Comparison of ENCODE assay signal across 9 cellular contexts in the genomic region with DNA sequence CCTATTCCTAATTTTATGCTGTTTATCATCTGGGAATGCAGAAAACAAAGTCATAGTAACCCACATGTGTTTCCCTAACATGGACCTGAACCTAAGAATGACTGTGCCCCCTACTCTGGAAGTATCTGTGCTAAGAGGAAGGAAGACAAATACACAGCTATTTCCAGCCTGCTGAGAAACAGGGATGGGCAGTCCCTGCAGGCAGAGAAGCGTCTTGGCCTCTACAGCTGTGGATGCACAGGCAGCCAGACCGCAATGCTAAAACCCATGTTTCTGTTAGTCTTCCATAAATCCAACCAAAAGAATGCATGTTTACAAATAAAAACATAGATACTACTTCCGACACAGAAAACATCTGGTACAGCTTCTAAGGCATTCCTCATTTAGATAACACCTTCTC. TPM values are rescaled to one million over a fixed set of nuclear protein-coding genes. Genes with fewer than 3 reads are reported as not detected.
A peak's percentile ranks its signal among the peaks of the same experiment; 100 is the strongest.
DNase-seq lines count a peak whose midpoint lies in the region; ATAC-seq lines count a peak whose summit lies in the region.
"Had no signal": no experiment of that assay in that cellular context is flagged by ENCODE, and none has a peak within 500 bp of the region (broad histone marks: within the 10 kb centered on the region; RNA-seq: fewer than 3 reads in every experiment).

No MANE protein-coding gene starts in this region.

- H3K27me3 Mint-ChIP-seq in CD4-positive, CD25-positive, alpha-beta regulatory T cell = no peaks in the 10 kb centered on the region

- H3K27ac Mint-ChIP-seq in CD4-positive, CD25-positive, alpha-beta regulatory T cell = peak overlapping the region; percentile 75 to 94 (median 92)

- peaks cover 16% of the 10 kb centered on the region for H3K36me3 Mint-ChIP-seq in CD4-positive, CD25-positive, alpha-beta regulatory T cell

- H3K9me3 ChIP-seq in CD4-positive, CD25-positive, alpha-beta regulatory T cell (ENCODE audit: control insufficient read depth in 2 of 2, low read length in 2 of 2) = no peaks in the 10 kb centered on the region
- no peaks in the 10 kb centered on the region for H3K9me3 ChIP-seq in SJCRH30 (replicated peaks)

- H3K27me3 ChIP-seq in CD4-positive, CD25-positive, alpha-beta regulatory T cell (ENCODE audit: control insufficient read depth, insufficient read depth, low read length) = no peaks in the 10 kb centered on the region
- H3K27me3 ChIP-seq in SJCRH30 = no peaks in the 10 kb centered on the region

- no peak for DNase-seq in CD4-positive, CD25-positive, alpha-beta regulatory T cell
- DNase-seq in SK-MEL-5 (ENCODE audit: low read depth, low spot score) (peak; percentile 24), fibroblast of peridontal ligament (ENCODE audit: extremely low read depth) (peak; percentile 73), pons (ENCODE audit: low spot score) (peak; percentile 52), SJCRH30 (no peak), NCI-H2029 (lab: John Stamatoyannopoulos, UW) (no peak)
- DNase-seq: RPMI8226 had no signal

- peaks cover 2% of the 10 kb centered on the region for H3K36me3 ChIP-seq in CD4-positive, CD25-positive, alpha-beta regulatory T cell (ENCODE audit: control insufficient read depth, insufficient read depth, low read length)
- no peaks in the 10 kb centered on the region for H3K36me3 ChIP-seq in SJCRH30

- peak overlapping the region; percentile 85 for H3K4me3 ChIP-seq in CD4-positive, CD25-positive, alpha-beta regulatory T cell (ENCODE audit: low read depth, low read length)
- no peak overlapping the region for H3K4me3 ChIP-seq in SJCRH30

- peak overlapping the region; percentile 82 for H3K27ac ChIP-seq in CD4-positive, CD25-positive, alpha-beta regulatory T cell (ENCODE audit: insufficient read depth, low read length, poor library complexity, severe bottlenecking)
- H3K27ac ChIP-seq in SJCRH30 = no peak overlapping the region

- peak overlapping the region; percentile 40 to 80 (median 72) for H3K4me3 Mint-ChIP-seq in CD4-positive, CD25-positive, alpha-beta regulatory T cell

- H3K4me1 Mint-ChIP-seq in CD4-positive, CD25-positive, alpha-beta regulatory T cell = peaks cover 35 to 62% (median 49%) of the 10 kb centered on the region in 4 donors

- no peak for ATAC-seq in CD4-positive, CD25-positive, alpha-beta regulatory T cell (ENCODE audit: low read depth in 2 of 2)
- ATAC-seq in HG02885 (IDR thresholded peaks at IDR 0.05; ENCODE audit: poor library complexity, unreplicated experiment) (no peak), HG03460 (IDR thresholded peaks at IDR 0.05; ENCODE audit: unreplicated experiment) (no peak)

- H3K9me3 Mint-ChIP-seq in CD4-positive, CD25-positive, alpha-beta regulatory T cell = no peaks in the 10 kb centered on the region

- in situ Hi-C loops in SK-MEL-5 (cut with HindIII; ENCODE audit: low pct_unique_long_range_greater_than_20kb, low sequenced_read_pairs) = no loop called here

- peaks cover 69% of the 10 kb centered on the region for H3K4me1 ChIP-seq in CD4-positive, CD25-positive, alpha-beta regulatory T cell (ENCODE audit: control insufficient read depth, insufficient read depth, low read length, poor library complexity, severe bottlenecking)
- no peaks in the 10 kb centered on the region for H3K4me1 ChIP-seq in SJCRH30

RNA-seq across cellular contexts. Expression of gene DUSP16, which starts 56.1 kb away (rescaled TPM):
- 108 TPM for total RNA-seq in CD4-positive, CD25-positive, alpha-beta regulatory T cell
- 10 to 100 TPM; 29.4 to 40.7 (median 30.2) TPM for polyA plus RNA-seq in CD4-positive, CD25-positive, alpha-beta regulatory T cell
- total RNA-seq in SK-MEL-5 (2014; rRNA removed; shearing (Covaris generic)) = 13.9 and 15.1 TPM in 2 replicates
- 14.1 and 18.8 TPM in 2 replicates for polyA plus RNA-seq in SK-MEL-5 (2015; cell fraction: cytosol; rRNA removed)
- 5.1 and 6.1 TPM in 2 replicates for polyA plus RNA-seq in SK-MEL-5 (2015; cell fraction: nucleus; rRNA removed)
- total RNA-seq in SJCRH30 (2014; rRNA removed; shearing (Covaris generic)) = 5.0 and 5.3 TPM in 2 replicates

Comparison
In these comparisons a context has a peak if more than half of its experiments do, and no peak if none do; other contexts are left out.
1. DNase-seq: peak in SK-MEL-5 (single experiment), fibroblast of peridontal ligament (single experiment) and pons (single experiment); none in CD4-positive, CD25-positive, alpha-beta regulatory T cell (0 of 3), SJCRH30 (0 of 2) and NCI-H2029 (single experiment).